ENCODE assay signal across 1 cellular context in the genomic region with DNA sequence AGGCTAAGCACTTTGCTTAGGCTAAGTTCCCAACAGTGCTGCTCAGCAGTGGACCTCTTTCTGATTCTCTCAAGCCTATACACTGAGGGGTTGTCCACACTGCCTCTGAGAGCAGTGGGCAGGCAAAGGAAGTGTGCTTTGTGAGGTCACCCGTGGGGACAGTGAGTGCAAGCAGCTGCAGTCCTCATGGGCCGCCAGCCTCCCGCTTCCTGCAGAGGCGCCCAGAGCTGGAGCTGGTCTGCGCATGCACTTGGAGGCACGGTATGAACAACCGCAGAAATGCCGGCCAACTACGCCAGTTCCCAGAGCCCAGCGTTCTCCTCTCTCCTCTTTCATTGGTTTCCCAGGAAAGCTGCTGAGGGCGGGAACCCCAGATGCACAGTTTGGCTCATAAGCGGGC.
TF ChIP-seq lines count a peak whose summit lies in the region.

No MANE protein-coding gene starts in this region.

TF ChIP-seq in HepG2, 621 proteins besides CTCF, POLR2A, EP300 and RAD21 (continued from another document):
- no peak for TF ChIP-seq POLR2G (IDR thresholded peaks at IDR 0.05; ENCODE audit: low read depth, low read length)
